ENCODE assay signal across 22 cellular contexts in the genomic region with DNA sequence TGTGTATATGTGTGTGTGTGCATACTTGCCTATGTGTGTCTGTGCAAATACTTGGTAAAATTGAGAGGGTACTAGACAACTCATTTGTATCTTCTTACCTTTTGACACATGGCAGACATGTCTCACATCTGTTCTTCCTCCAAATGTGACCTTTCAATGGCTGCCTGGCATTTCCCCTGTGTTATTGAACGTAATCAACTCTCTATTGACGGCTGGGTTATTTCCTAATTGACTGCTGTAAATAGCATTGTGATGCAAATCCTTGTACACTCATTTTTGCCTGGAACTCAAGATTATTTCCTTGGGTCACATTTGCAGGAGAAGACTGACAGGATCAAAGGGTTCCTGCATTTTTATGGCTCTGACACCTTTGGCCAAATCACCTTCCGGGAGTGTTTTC. TPM values are rescaled to one million over a fixed set of nuclear protein-coding genes. Genes with fewer than 3 reads are reported as not detected.
"Had no signal": no experiment of that assay in that cellular context is flagged by ENCODE, and none has a peak within 500 bp of the region (broad histone marks: within the 10 kb centered on the region; RNA-seq: fewer than 3 reads in every experiment).

No MANE protein-coding gene starts in this region.

- DNase-seq: activated B cell treated with CpG ODN at 0.5 μM for 24 hours; activated CD4-positive, alpha-beta memory T cell treated with anti-CD3 and anti-CD28 coated beads, Interleukin-2, amount 10 ng/mL, durations not matched to agents 7 days and 5 days; activated CD4-positive, alpha-beta T cell treated with anti-CD3 and anti-CD28 coated beads for 4 hours; activated gamma-delta T cell; activated T-cell treated with anti-CD3 and anti-CD28 coated beads for 4 hours; aorta; effector CD4-positive, alpha-beta T cell; kidney; lower lobe of right lung; mesendoderm; naive B cell; nucleus accumbens; small intestine; stimulated activated naive CD4-positive, alpha-beta T cell; T-helper 9 cell; testis had no signal

- ATAC-seq: sciatic nerve had no signal

- H3K27me3 Mint-ChIP-seq: activated B cell treated with CpG ODN at 0.5 μM for 24 hours; activated CD4-positive, alpha-beta memory T cell treated with anti-CD3 and anti-CD28 coated beads, Interleukin-2, amount 10 ng/mL, durations not matched to agents 7 days and 5 days; activated naive CD4-positive, alpha-beta T cell treated with anti-CD3 and anti-CD28 coated beads, Interleukin-2, amount 50 U/mL, for 24 hours had no signal

- H3K27ac Mint-ChIP-seq: activated B cell treated with CpG ODN at 0.5 μM for 24 hours; activated CD4-positive, alpha-beta memory T cell treated with anti-CD3 and anti-CD28 coated beads, Interleukin-2, amount 10 ng/mL, durations not matched to agents 7 days and 5 days; activated naive CD4-positive, alpha-beta T cell treated with anti-CD3 and anti-CD28 coated beads, Interleukin-2, amount 50 U/mL, for 24 hours; brain; naive B cell; type B pancreatic cell had no signal

- H3K4me3 Mint-ChIP-seq: activated B cell treated with CpG ODN at 0.5 μM for 24 hours; activated CD4-positive, alpha-beta memory T cell treated with anti-CD3 and anti-CD28 coated beads, Interleukin-2, amount 10 ng/mL, durations not matched to agents 7 days and 5 days; activated naive CD4-positive, alpha-beta T cell treated with anti-CD3 and anti-CD28 coated beads, Interleukin-2, amount 50 U/mL, for 24 hours; brain; type B pancreatic cell had no signal

- FAIRE-seq: endometrium, kidney, small intestine had no signal

- H3K4me1 Mint-ChIP-seq: brain had no signal

- H3K36me3 Mint-ChIP-seq: type B pancreatic cell had no signal

RNA-seq across cellular contexts. Expression of a gene that starts 37.4 kb away (rescaled TPM):
- polyA plus RNA-seq: neural cell had no signal

RNA-seq across cellular contexts. Expression of a gene that starts 37.9 kb away (rescaled TPM):
- polyA plus RNA-seq: neural cell had no signal
